12 cellular contexts compared by ENCODE assay signal in the genomic region with DNA sequence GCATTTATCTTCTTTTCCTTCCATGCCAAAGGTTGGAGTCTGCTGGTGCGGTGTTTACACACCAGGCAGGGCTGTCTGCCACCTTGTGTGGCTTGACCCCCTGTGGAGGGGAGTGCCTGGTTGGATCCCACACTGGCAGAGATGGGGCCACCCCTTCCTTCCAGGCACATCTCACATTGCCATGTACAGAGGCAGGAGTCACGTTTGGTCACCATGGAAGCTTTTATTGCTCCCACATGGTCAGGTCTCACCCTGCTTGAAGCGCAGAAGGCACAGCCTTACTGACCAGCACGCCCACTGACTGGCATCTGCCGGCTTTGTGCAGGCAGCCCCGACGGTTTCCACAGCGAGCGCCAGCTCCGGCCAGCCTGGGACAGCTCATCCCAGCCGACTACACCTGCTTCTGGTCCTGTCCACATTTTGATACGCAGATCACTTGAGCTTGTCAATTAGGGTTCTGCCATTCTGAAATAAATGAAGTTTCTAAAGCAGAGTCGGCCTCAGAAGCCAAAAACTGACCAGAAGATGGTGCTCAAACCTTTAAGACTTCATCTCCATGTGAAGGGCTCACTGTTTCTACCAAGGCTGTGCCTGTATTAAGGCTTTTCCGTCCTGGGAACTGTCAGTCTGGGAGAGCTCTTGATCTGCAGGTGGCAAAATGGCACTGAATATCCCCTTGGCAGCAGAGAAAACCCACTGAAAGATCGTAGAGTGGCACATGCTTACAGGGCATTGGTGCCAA. TPM values are rescaled to one million over a fixed set of nuclear protein-coding genes. Genes with fewer than 3 reads are reported as not detected.
DNase-seq lines count a peak whose midpoint lies in the region; ATAC-seq and TF ChIP-seq lines count a peak whose summit lies in the region.
"Had no signal": no experiment of that assay in that cellular context is flagged by ENCODE, and none has a peak within 500 bp of the region (broad histone marks: within the 10 kb centered on the region; RNA-seq: fewer than 3 reads in every experiment).

No MANE protein-coding gene starts in this region.

- H3K27ac ChIP-seq in HEK293 (ENCODE audit: extremely low read depth, low read depth, low read length) (no peak overlapping the region), mesendoderm (ENCODE audit: low read depth, low read length) (no peak overlapping the region)

- in situ Hi-C loops in astrocyte of the cerebellum (cut with HindIII; ENCODE audit: low sequenced_read_pairs): no loop called here

- POLR2A ChIA-PET in HEK293 (lab: Yijun Ruan, JAX): no interaction called here

- no peak overlapping the region for H4K5ac ChIP-seq in mesendoderm (ENCODE audit: low read length)

- no peak overlapping the region for H3K4me2 ChIP-seq in mesendoderm (ENCODE audit: low read length)

- no peak overlapping the region for H3K9ac ChIP-seq in mesendoderm (ENCODE audit: low read length)

- no peak overlapping the region for H2BK5ac ChIP-seq in mesendoderm (ENCODE audit: low read length)

- no peak overlapping the region for H4K8ac ChIP-seq in mesendoderm (ENCODE audit: low read depth, low read length)

- no peak overlapping the region for H3K56ac ChIP-seq in mesendoderm (ENCODE audit: low read length)

- no peak overlapping the region for H3K4me3 ChIP-seq in HEK293 (ENCODE audit: low read depth, low read length)
- no peak overlapping the region for H3K4me3 ChIP-seq in astrocyte of the cerebellum (ENCODE audit: low read depth, low read length)
- no peak overlapping the region for H3K4me3 ChIP-seq in mesendoderm (ENCODE audit: low read length)

- H3K4ac ChIP-seq in mesendoderm (ENCODE audit: low read depth, low read length): no peak overlapping the region

- no peaks in the 10 kb centered on the region for H3K79me2 ChIP-seq in mesendoderm (ENCODE audit: control insufficient read depth, insufficient read depth, low read length)

- H3K18ac ChIP-seq in mesendoderm (ENCODE audit: low read length): no peak overlapping the region

- ATAC-seq in GM19328 (IDR thresholded peaks at IDR 0.05; ENCODE audit: unreplicated experiment): no peak
- ATAC-seq: activated naive CD8-positive, alpha-beta T cell treated with anti-CD3 and anti-CD28 coated beads, Interleukin-2, amount 50 U/mL, for 24 hours had no signal

- H2BK120ac ChIP-seq in mesendoderm (ENCODE audit: low read depth, low read length): no peak overlapping the region

- DNase-seq in Ammon's horn (ENCODE audit: low spot score): peak; percentile 31
- no peak for DNase-seq in astrocyte of the cerebellum (ENCODE audit: low read depth)
- peak; percentile 54 for DNase-seq in mesendoderm
- no peak for DNase-seq in DMS79 (lab: John Stamatoyannopoulos, UW)
- DNase-seq in NOMO-1 (lab: John Stamatoyannopoulos, UW; ENCODE audit: unreplicated experiment in 2 of 2): no peak
- no peak for DNase-seq in T-helper 9 cell
- DNase-seq: activated CD4-positive, alpha-beta memory T cell treated with anti-CD3 and anti-CD28 coated beads for 36 hours; activated naive CD8-positive, alpha-beta T cell treated with anti-CD3 and anti-CD28 coated beads, Interleukin-2, amount 50 U/mL, for 24 hours; Caco-2 had no signal

- H3K9me3 ChIP-seq in HEK293 (ENCODE audit: control insufficient read depth, insufficient read depth, low read depth, low read length): no peaks in the 10 kb centered on the region
- H3K9me3 ChIP-seq: Caco-2 had no signal

- H3K23ac ChIP-seq in mesendoderm (ENCODE audit: low read length): no peak overlapping the region

- CTCF ChIA-PET in HEK293 (lab: Yijun Ruan, JAX): interaction anchor here (1.4 to 1.8 kb wide), 2 partner anchors 15 to 114 kb away, joined by 4 to 5 read pairs; no protein-coding TSS in a partner anchor

- H2BK15ac ChIP-seq in mesendoderm (replicated peaks; ENCODE audit: low read depth): no peak overlapping the region

- H3K79me1 ChIP-seq in mesendoderm (ENCODE audit: low read length): no peaks in the 10 kb centered on the region

- H3K4me1 ChIP-seq in HEK293 (ENCODE audit: control insufficient read depth, insufficient read depth, low read length) (no peaks in the 10 kb centered on the region), mesendoderm (ENCODE audit: control insufficient read depth, low read depth, low read length) (no peaks in the 10 kb centered on the region)
- H3K4me1 ChIP-seq: Caco-2 had no signal

- H3K27me3 ChIP-seq in mesendoderm (ENCODE audit: insufficient read depth, low read length, poor library complexity): no peaks in the 10 kb centered on the region

- H3K36me3 ChIP-seq in HEK293 (ENCODE audit: control insufficient read depth in 2 of 2, insufficient read depth in 1 of 2, low read length in 2 of 2) (peaks cover 0 to 58% of the 10 kb centered on the region in 2 experiments; a peak in 1 of 3 replicates), mesendoderm (ENCODE audit: control insufficient read depth, insufficient read depth, low read length) (peaks cover 4% of the 10 kb centered on the region)

- peak; percentile 20; the same call in 1 of the 2 replicates for TF ChIP-seq CTCF in HEK293 (tag by site-specific recombination; IDR thresholded peaks at IDR 0.05)
- TF ChIP-seq CTCF in astrocyte of the cerebellum (IDR thresholded peaks at IDR 0.05; ENCODE audit: low read depth, low read length, missing control alignments): peak; percentile 25

- H2AK5ac ChIP-seq in mesendoderm (ENCODE audit: low read length): no peak overlapping the region

- no CpG with 5 or more reads among the region's 15 CpGs for WGBS in mesendoderm (ENCODE audit: extremely low coverage, insufficient coverage, low lambda C conversion rate)

TF ChIP-seq in HEK293, 187 proteins besides CTCF, POLR2A, EP300 and RAD21:
- TF ChIP-seq ZNF350 (tag by site-specific recombination; IDR thresholded peaks at IDR 0.05) (no peak), GLIS1 (tag by site-specific recombination; IDR thresholded peaks at IDR 0.05) (peak; percentile 82), ZIC2 (tag by site-specific recombination; IDR thresholded peaks at IDR 0.05) (peak; percentile 72; the same call in 1 of the 2 replicates), ZBTB8A (tag by site-specific recombination; IDR thresholded peaks at IDR 0.05) (peak; percentile 48), ZNF146 (tag by site-specific recombination; IDR thresholded peaks at IDR 0.05) (no peak)

RNA-seq across cellular contexts. Expression of a gene that starts 35.6 kb away (rescaled TPM):
- 1.3 TPM for polyA plus RNA-seq in mesendoderm (2013, experiment 1 of 2)
- polyA plus RNA-seq in mesendoderm (2013, experiment 2 of 2): 1.7 TPM
- polyA plus RNA-seq: liver had no signal

Comparison
In these comparisons a context has a peak if more than half of its experiments do, and no peak if none do; other contexts are left out.
1. DNase-seq: peak in Ammon's horn (single experiment) and mesendoderm (single experiment); none in astrocyte of the cerebellum (single experiment), DMS79 (single experiment), NOMO-1 (0 of 2) and T-helper 9 cell (single experiment).